1 cellular context compared by ENCODE assay signal in genomic region chr19:49133621-49134454, GRCh38.
TF ChIP-seq lines count a peak whose summit lies in the region.

No MANE protein-coding gene starts in this region.

TF ChIP-seq in WTC11, 78 proteins besides CTCF, POLR2A, EP300 and RAD21 (continued from another document):
- TF ChIP-seq ERG (CRISPR knock-in tag; IDR thresholded peaks at IDR 0.05) (no peak), ZBTB43 (CRISPR knock-in tag; IDR thresholded peaks at IDR 0.05) (no peak), ATF6 (CRISPR knock-in tag; IDR thresholded peaks at IDR 0.05) (no peak)
